Comparison of ENCODE assay signal across 1 cellular context in genomic region chr19:40420766-40421467, GRCh38.
A peak's percentile ranks its signal among the peaks of the same experiment; 100 is the strongest.
TF ChIP-seq lines count a peak whose summit lies in the region.

No MANE protein-coding gene starts in this region.

TF ChIP-seq in HepG2, 621 proteins besides CTCF, POLR2A, EP300 and RAD21 (continued from another document and continues in another):
- TF ChIP-seq ARID4A (CRISPR knock-in tag; IDR thresholded peaks at IDR 0.05; ENCODE audit: borderline replicate concordance), result peak; percentile 84; the same call in 1 of the 2 replicates
- no peak for TF ChIP-seq ZFP62 (CRISPR knock-in tag; IDR thresholded peaks at IDR 0.05)
- TF ChIP-seq HOXA9 (CRISPR knock-in tag; IDR thresholded peaks at IDR 0.05; ENCODE audit: borderline replicate concordance), result no peak
- peak; percentile 88 for TF ChIP-seq MYC (CRISPR knock-in tag; IDR thresholded peaks at IDR 0.05; ENCODE audit: borderline replicate concordance)
- peak; percentile 81 for TF ChIP-seq SKIL (CRISPR knock-in tag; IDR thresholded peaks at IDR 0.05; ENCODE audit: borderline replicate concordance)
- no peak for TF ChIP-seq ZFP37 (CRISPR knock-in tag; IDR thresholded peaks at IDR 0.05; ENCODE audit: borderline replicate concordance)
- peak; percentile 94 for TF ChIP-seq NRL (CRISPR knock-in tag; IDR thresholded peaks at IDR 0.05; ENCODE audit: borderline replicate concordance)
- peak; percentile 62; the same call in 1 of the 2 replicates for TF ChIP-seq ETV5 (CRISPR knock-in tag; IDR thresholded peaks at IDR 0.05; ENCODE audit: borderline replicate concordance)
- no peak for TF ChIP-seq FOXP1 (IDR thresholded peaks at IDR 0.05)
- TF ChIP-seq FOXP1 (CRISPR knock-in tag; IDR thresholded peaks at IDR 0.05), result no peak
- TF ChIP-seq ELF1 (CRISPR knock-in tag; IDR thresholded peaks at IDR 0.05), result peak; percentile 81
- 0 out of 2 replicates have a peak, but pooled peaks have one; percentile 56 for TF ChIP-seq REXO4 (CRISPR knock-in tag; IDR thresholded peaks at IDR 0.05; ENCODE audit: borderline replicate concordance)
- peak; percentile 80 for TF ChIP-seq ZNF136 (CRISPR knock-in tag; IDR thresholded peaks at IDR 0.05; ENCODE audit: low read depth)
- peak; percentile 72 for TF ChIP-seq MEIS2 (CRISPR knock-in tag; IDR thresholded peaks at IDR 0.05)
- no peak for TF ChIP-seq THAP8 (CRISPR knock-in tag; IDR thresholded peaks at IDR 0.05; ENCODE audit: borderline replicate concordance)
- 0 out of 2 replicates have a peak, but pooled peaks have one; percentile 24 for TF ChIP-seq ZNF710 (CRISPR knock-in tag; IDR thresholded peaks at IDR 0.05; ENCODE audit: borderline replicate concordance)
- no peak for TF ChIP-seq FUBP1 (CRISPR knock-in tag; IDR thresholded peaks at IDR 0.05; ENCODE audit: borderline replicate concordance)
- TF ChIP-seq HIVEP1 (CRISPR knock-in tag; IDR thresholded peaks at IDR 0.05), result peak; percentile 85
- TF ChIP-seq ZBTB42 (CRISPR knock-in tag; IDR thresholded peaks at IDR 0.05), result no peak; the same call in 1 of the 2 replicates
- TF ChIP-seq ZNF552 (CRISPR knock-in tag; IDR thresholded peaks at IDR 0.05; ENCODE audit: borderline replicate concordance), result no peak; the same call in none of the 2 replicates
- TF ChIP-seq ZNF335 (CRISPR knock-in tag; IDR thresholded peaks at IDR 0.05), result no peak; the same call in 1 of the 2 replicates
- TF ChIP-seq MED1 (CRISPR knock-in tag; IDR thresholded peaks at IDR 0.05), result peak; percentile 74
- TF ChIP-seq RBM22 (optimal IDR thresholded peaks at IDR 0.05; ENCODE audit: low read length), result no peak
- TF ChIP-seq ZNF576 (CRISPR knock-in tag; IDR thresholded peaks at IDR 0.05), result peak; percentile 81; the same call in 1 of the 2 replicates
- no peak; the same call in 1 of the 2 replicates for TF ChIP-seq ZNF616 (CRISPR knock-in tag; IDR thresholded peaks at IDR 0.05; ENCODE audit: low read depth)
- TF ChIP-seq MIER3 (CRISPR knock-in tag; IDR thresholded peaks at IDR 0.05; ENCODE audit: borderline replicate concordance), result peak; percentile 48; the same call in 1 of the 2 replicates
- no peak for TF ChIP-seq MBD4 (IDR thresholded peaks at IDR 0.05; ENCODE audit: borderline replicate concordance, low read length)
- TF ChIP-seq SNAI1 (CRISPR knock-in tag; IDR thresholded peaks at IDR 0.05; ENCODE audit: borderline replicate concordance), result peak; percentile 91
- no peak for TF ChIP-seq NFRKB (IDR thresholded peaks at IDR 0.05)
- TF ChIP-seq EED (CRISPR knock-in tag; IDR thresholded peaks at IDR 0.05), result peak; percentile 49
- peak; percentile 74 for TF ChIP-seq TAF1 (CRISPR knock-in tag; IDR thresholded peaks at IDR 0.05)
- TF ChIP-seq ZNF101 (CRISPR knock-in tag; IDR thresholded peaks at IDR 0.05; ENCODE audit: borderline replicate concordance, low read depth), result no peak
- peak; percentile 99 for TF ChIP-seq PATZ1 (CRISPR knock-in tag; IDR thresholded peaks at IDR 0.05)
- TF ChIP-seq EEA1 (CRISPR knock-in tag; IDR thresholded peaks at IDR 0.05; ENCODE audit: borderline replicate concordance), result peak; percentile 85; the same call in 1 of the 2 replicates
- TF ChIP-seq TIGD3 (CRISPR knock-in tag; IDR thresholded peaks at IDR 0.05; ENCODE audit: borderline replicate concordance), result no peak
- peak; percentile 89 for TF ChIP-seq ZNF670 (CRISPR knock-in tag; IDR thresholded peaks at IDR 0.05; ENCODE audit: borderline replicate concordance)
- peak; percentile 41; the same call in 1 of the 2 replicates for TF ChIP-seq ZNF414 (CRISPR knock-in tag; IDR thresholded peaks at IDR 0.05)
- no peak for TF ChIP-seq ZNF24 (IDR thresholded peaks at IDR 0.05)
- peak; percentile 59; the same call in 1 of the 2 replicates for TF ChIP-seq ZSCAN25 (CRISPR knock-in tag; IDR thresholded peaks at IDR 0.05)
- no peak for TF ChIP-seq RFX1 (IDR thresholded peaks at IDR 0.05)
- TF ChIP-seq TFAP4 (IDR thresholded peaks at IDR 0.05; ENCODE audit: borderline replicate concordance, low read depth), result peak; percentile 66; the same call in 1 of the 2 replicates
- no peak for TF ChIP-seq U2AF1 (optimal IDR thresholded peaks at IDR 0.05; ENCODE audit: low read depth, low read length)
- peak; percentile 75; the same call in 1 of the 2 replicates for TF ChIP-seq DNMT3B (CRISPR knock-in tag; conservative IDR thresholded peaks at IDR 0.05)
- peak; percentile 95 for TF ChIP-seq ZFY (CRISPR knock-in tag; IDR thresholded peaks at IDR 0.05)
- peak; percentile 88 for TF ChIP-seq ZGPAT (CRISPR knock-in tag; IDR thresholded peaks at IDR 0.05)
